Comparison of ENCODE assay signal across 21 cellular contexts in the genomic region with DNA sequence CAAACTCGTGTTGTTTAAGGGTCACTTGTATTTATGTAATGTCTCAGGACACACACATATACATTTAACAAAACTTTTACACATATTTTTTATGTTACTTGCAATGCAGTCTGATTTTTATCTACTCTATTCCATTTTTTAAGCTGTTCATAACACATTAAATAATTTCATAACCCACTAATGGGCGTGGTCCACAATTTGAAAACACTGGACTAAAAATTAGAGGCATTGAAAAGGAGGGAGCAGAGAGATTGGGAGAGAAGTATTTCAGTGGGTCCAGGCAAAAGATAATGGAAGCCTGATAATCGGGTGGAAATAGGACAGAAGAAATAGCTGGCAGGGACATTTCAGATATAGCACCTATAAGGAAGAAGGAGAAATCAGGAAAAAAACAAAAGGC.
"Had no signal": no experiment of that assay in that cellular context is flagged by ENCODE, and none has a peak within 500 bp of the region (broad histone marks: within the 10 kb centered on the region; RNA-seq: fewer than 3 reads in every experiment).

No MANE protein-coding gene starts in this region.

- H3K4me1 ChIP-seq: right atrium auricular region, transverse colon, upper lobe of left lung had no signal

- H3K4me3 Mint-ChIP-seq: naive thymus-derived CD4-positive, alpha-beta T cell; natural killer cell treated with Interleukin-12 subunit alpha and Interleukin-12 subunit beta and Interleukin-15 and Interleukin-18, amount 100 ng/mL, for 72 hours; stimulated activated naive B cell treated with anti-CD40 and anti-IgM and Interleukin-4, amounts not matched to agents 10 μg/mL and 1 μg/mL and 100 μg/mL, for 72 hours had no signal

- H3K9me3 Mint-ChIP-seq: natural killer cell treated with Interleukin-12 subunit alpha and Interleukin-12 subunit beta and Interleukin-15 and Interleukin-18, amount 100 ng/mL, for 72 hours; stimulated activated naive B cell treated with anti-CD40 and anti-IgM and Interleukin-4, amounts not matched to agents 10 μg/mL and 1 μg/mL and 100 μg/mL, for 72 hours had no signal

- H3K27ac ChIP-seq: left ventricle myocardium inferior, ovary, right atrium auricular region, right lobe of liver, stomach, testis, thyroid gland, transverse colon, upper lobe of left lung, vagina had no signal

- H3K36me3 Mint-ChIP-seq: naive thymus-derived CD4-positive, alpha-beta T cell; natural killer cell treated with Interleukin-12 subunit alpha and Interleukin-12 subunit beta and Interleukin-15 and Interleukin-18, amount 100 ng/mL, for 72 hours; stimulated activated naive B cell treated with anti-CD40 and anti-IgM and Interleukin-4, amounts not matched to agents 10 μg/mL and 1 μg/mL and 100 μg/mL, for 72 hours had no signal

- DNase-seq: left ventricle myocardium inferior; midbrain; mucosa of descending colon; naive thymus-derived CD4-positive, alpha-beta T cell; stimulated activated CD4-positive, alpha-beta T cell treated with anti-CD3 and anti-CD28 coated beads, Interleukin-12 subunit alpha, Interleukin-12 subunit beta, amount 100 ng/mL, for 4 hours; stimulated activated CD4-positive, alpha-beta T cell treated with anti-CD3 and anti-CD28 coated beads, Interleukin-2, amount 100 ng/mL, for 24 hours; stimulated activated CD4-positive, alpha-beta T cell treated with anti-CD3 and anti-CD28 coated beads, Interleukin-4, amount 100 ng/mL, for 1 hour; stimulated activated naive B cell treated with anti-CD40 and anti-IgM and Interleukin-4, amounts not matched to agents 10 μg/mL and 1 μg/mL and 100 μg/mL, for 72 hours; stomach; testis; thyroid gland; transverse colon had no signal

- H3K9me3 ChIP-seq: left ventricle myocardium inferior, mucosa of descending colon, ovary, right atrium auricular region, right lobe of liver, stomach, testis, thyroid gland, transverse colon, upper lobe of left lung, vagina had no signal

- H3K36me3 ChIP-seq: left ventricle myocardium inferior, ovary, right atrium auricular region, right lobe of liver, stomach, thyroid gland, transverse colon, upper lobe of left lung, vagina had no signal

- H3K27me3 Mint-ChIP-seq: naive thymus-derived CD4-positive, alpha-beta T cell; natural killer cell treated with Interleukin-12 subunit alpha and Interleukin-12 subunit beta and Interleukin-15 and Interleukin-18, amount 100 ng/mL, for 72 hours; progenitor cell of endocrine pancreas; stimulated activated naive B cell treated with anti-CD40 and anti-IgM and Interleukin-4, amounts not matched to agents 10 μg/mL and 1 μg/mL and 100 μg/mL, for 72 hours had no signal

- H3K4me1 Mint-ChIP-seq: naive thymus-derived CD4-positive, alpha-beta T cell had no signal

- H3K27me3 ChIP-seq: ovary, right atrium auricular region, right lobe of liver, stomach, testis, thyroid gland, transverse colon, upper lobe of left lung, vagina had no signal

- H3K27ac Mint-ChIP-seq: naive thymus-derived CD4-positive, alpha-beta T cell; natural killer cell treated with Interleukin-12 subunit alpha and Interleukin-12 subunit beta and Interleukin-15 and Interleukin-18, amount 100 ng/mL, for 72 hours; stimulated activated naive B cell treated with anti-CD40 and anti-IgM and Interleukin-4, amounts not matched to agents 10 μg/mL and 1 μg/mL and 100 μg/mL, for 72 hours had no signal

- ATAC-seq: mucosa of descending colon; naive thymus-derived CD4-positive, alpha-beta T cell; stimulated activated naive CD8-positive, alpha-beta T cell treated with anti-CD3 and anti-CD28 coated beads, Interleukin-15, Interleukin-2, amounts not matched to agents 100 U/mL and 50 U/mL, for 24 hours had no signal

- H3K4me3 ChIP-seq: left ventricle myocardium inferior, lung, mucosa of descending colon, ovary, right atrium auricular region, right lobe of liver, stomach, testis, thyroid gland, transverse colon, upper lobe of left lung, vagina had no signal
